In genomic region chr3:179179256-179179655, GRCh38 we compare ENCODE assay signal across 29 cellular contexts.
"Had no signal": no experiment of that assay in that cellular context is flagged by ENCODE, and none has a peak within 500 bp of the region (broad histone marks: within the 10 kb centered on the region; RNA-seq: fewer than 3 reads in every experiment).

No MANE protein-coding gene starts in this region.

- H3K27ac ChIP-seq: colonic mucosa, right lobe of liver, VCaP had no signal

- H3K36me3 ChIP-seq: cardiac muscle cell, colonic mucosa, right lobe of liver, vagina had no signal

- H3K27me3 Mint-ChIP-seq: activated naive CD8-positive, alpha-beta T cell; effector memory CD8-positive, alpha-beta T cell; memory B cell; naive thymus-derived CD8-positive, alpha-beta T cell; type B pancreatic cell had no signal

- H3K4me3 ChIP-seq: body of pancreas, cardiac muscle cell, colonic mucosa, right lobe of liver, smooth muscle cell, vagina had no signal

- H3K9me3 ChIP-seq: body of pancreas, colonic mucosa, right lobe of liver, vagina had no signal

- H3K4me3 Mint-ChIP-seq: activated naive CD8-positive, alpha-beta T cell; effector memory CD8-positive, alpha-beta T cell; immature natural killer cell; memory B cell; neural crest cell; type B pancreatic cell had no signal

- H3K36me3 Mint-ChIP-seq: activated naive CD8-positive, alpha-beta T cell; immature natural killer cell; memory B cell; naive thymus-derived CD8-positive, alpha-beta T cell; type B pancreatic cell had no signal

- DNase-seq: activated CD4-positive, alpha-beta T cell treated with anti-CD3 and anti-CD28 coated beads for 48 hours; activated CD4-positive, alpha-beta T cell treated with anti-CD3 and anti-CD28 coated beads, Interleukin-2, amount 50 U/mL, for 48 hours; activated CD8-positive, alpha-beta memory T cell treated with anti-CD3 and anti-CD28 coated beads for 24 hours; activated effector memory CD4-positive, alpha-beta T cell treated with Interleukin-2 at 50 U/mL for 16 hours; activated naive CD4-positive, alpha-beta T cell treated with Interleukin-2 at 50 U/mL for 16 hours; anterior cingulate cortex; body of pancreas; cerebellar nuclear complex; colonic mucosa; effector memory CD8-positive, alpha-beta T cell; head of caudate nucleus; hypothalamus; immature natural killer cell; kidney; left colon; midbrain; naive thymus-derived CD8-positive, alpha-beta T cell; right lobe of liver; stimulated activated CD4-positive, alpha-beta T cell treated with anti-CD3 and anti-CD28 coated beads, Interleukin-15, amount 100 ng/mL, for 24 hours; stimulated activated naive CD4-positive, alpha-beta T cell; T-helper 1 cell had no signal

- ATAC-seq: effector memory CD8-positive, alpha-beta T cell; left colon; naive thymus-derived CD8-positive, alpha-beta T cell; right lobe of liver had no signal

- H3K4me2 ChIP-seq: smooth muscle cell had no signal

- H3K4me1 ChIP-seq: colonic mucosa had no signal

- H3K27ac Mint-ChIP-seq: effector memory CD8-positive, alpha-beta T cell; immature natural killer cell; memory B cell; naive thymus-derived CD8-positive, alpha-beta T cell; type B pancreatic cell had no signal

- H3K9me3 Mint-ChIP-seq: effector memory CD8-positive, alpha-beta T cell; immature natural killer cell; memory B cell; neural crest cell; type B pancreatic cell had no signal

- H3K27me3 ChIP-seq: body of pancreas, cardiac muscle cell, colonic mucosa, right lobe of liver, vagina had no signal
